11 cellular contexts compared by ENCODE assay signal in genomic region chr2:215767625-215768024, GRCh38.
"Had no signal": no experiment of that assay in that cellular context is flagged by ENCODE, and none has a peak within 500 bp of the region (broad histone marks: within the 10 kb centered on the region; RNA-seq: fewer than 3 reads in every experiment).

No MANE protein-coding gene starts in this region.

- H2AFZ ChIP-seq: GM23248, GM23338 had no signal

- DNase-seq: GM23248, GOT3, H7, H9, HCEC 1CT, HFFc6 had no signal

- H3K4me3 ChIP-seq: GM23248, GM23338, HAP-1 had no signal

- H3K9me3 ChIP-seq: HAP-1 had no signal

- H3K4me2 ChIP-seq: GM23338 had no signal

- FAIRE-seq: H1, H54 had no signal

- H3K36me3 ChIP-seq: HAP-1 had no signal

- H3K27ac ChIP-seq: GM23248 had no signal

- H3K9ac ChIP-seq: GM23248 had no signal

- ATAC-seq: GM23338, HCT116 had no signal
